In the genomic region with DNA sequence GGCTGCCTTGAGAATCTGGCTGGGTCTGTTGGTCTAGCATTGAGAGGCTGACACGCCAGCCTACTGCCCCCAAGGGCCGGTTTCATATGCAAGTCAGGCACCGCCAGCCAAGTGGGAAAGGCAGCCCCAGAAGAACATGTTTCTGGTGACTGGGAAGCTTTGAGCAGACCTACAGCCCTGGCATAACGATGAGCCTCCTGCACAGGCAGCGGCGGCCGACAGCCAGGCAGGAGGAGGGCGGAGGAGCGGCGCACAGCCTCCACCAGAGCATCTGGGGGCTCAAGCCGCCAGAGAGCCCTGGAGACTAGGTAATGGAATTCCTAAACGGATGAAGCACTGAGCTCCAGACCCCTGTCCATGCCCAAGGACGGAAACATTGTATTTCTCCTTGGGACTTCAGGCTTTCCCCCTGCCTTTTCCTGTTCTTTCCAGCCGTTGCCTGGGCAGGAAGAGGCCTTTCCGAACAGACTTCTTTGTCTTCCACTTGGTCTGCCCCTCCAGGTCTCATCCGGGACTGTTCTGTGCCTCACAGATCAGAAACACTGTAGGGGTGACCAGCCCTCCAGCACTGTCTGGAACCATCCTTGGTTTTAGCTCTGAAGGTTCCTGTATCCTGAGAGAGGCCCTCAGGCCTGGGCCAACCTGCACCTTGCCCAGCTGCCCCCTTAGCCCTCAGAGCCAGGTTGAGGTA, we compare ENCODE assay signal across 18 cellular contexts. TPM values are rescaled to one million over a fixed set of nuclear protein-coding genes. Genes with fewer than 3 reads are reported as not detected.
A peak's percentile ranks its signal among the peaks of the same experiment; 100 is the strongest.
DNase-seq lines count a peak whose midpoint lies in the region; ATAC-seq and TF ChIP-seq lines count a peak whose summit lies in the region.
"Had no signal": no experiment of that assay in that cellular context is flagged by ENCODE, and none has a peak within 500 bp of the region (broad histone marks: within the 10 kb centered on the region; RNA-seq: fewer than 3 reads in every experiment).

No MANE protein-coding gene starts in this region.

- TF ChIP-seq CTCF in mesothelial cell of epicardium (IDR thresholded peaks at IDR 0.05; ENCODE audit: unreplicated experiment), result no peak
- no peak for TF ChIP-seq CTCF in tibial artery (IDR thresholded peaks at IDR 0.05)

- DNase-seq in anterior cingulate cortex (lab: John Stamatoyannopoulos, UW), result peak in 53 of 58 donors; percentile 36 to 92 (median 73)
- peak in 1 of 2 experiments; percentile 34 for DNase-seq in mesothelial cell of epicardium (ENCODE audit: low spot score in 2 of 2, unreplicated experiment in 2 of 2)
- DNase-seq in GF-D8 (lab: John Stamatoyannopoulos, UW), result no peak
- DNase-seq in tibial artery, result no peak
- DNase-seq: activated CD8-positive, alpha-beta T cell treated with anti-CD3 and anti-CD28 coated beads for 36 hours; amniotic stem cell; DMS79 treated with DMSO at 0.1 percent for 48 hours; foreskin fibroblast; kidney; NCI-H1694 treated with DMSO at 0.1 percent for 48 hours; NCI-H510A; right lobe of liver; stimulated activated CD4-positive, alpha-beta T cell treated with anti-CD3 and anti-CD28 coated beads, Interleukin-2, amount 100 ng/mL, for 48 hours had no signal

- H3K4me1 ChIP-seq in tibial artery, result peaks cover 0 to 20% (median 13%) of the 10 kb centered on the region in 4 donors

- peaks cover 53% of the 10 kb centered on the region for H3K4me1 Mint-ChIP-seq in mesothelial cell of epicardium
- H3K4me1 Mint-ChIP-seq: activated T-helper 17 cell treated with anti-CD3 and anti-CD28 coated beads, Interleukin-2, amount 50 U/mL, for 72 hours had no signal

- intact Hi-C loops in tibial artery (cut with DNase I; ENCODE audit: low total_unique reads), result no loop called here

- H3K36me3 ChIP-seq in tibial artery, result no peaks in the 10 kb centered on the region
- H3K36me3 ChIP-seq: right lobe of liver had no signal

- no peak overlapping the region for H3K4me3 Mint-ChIP-seq in mesothelial cell of epicardium
- H3K4me3 Mint-ChIP-seq: activated CD8-positive, alpha-beta T cell treated with anti-CD3 and anti-CD28 coated beads for 36 hours; activated T-helper 17 cell treated with anti-CD3 and anti-CD28 coated beads, Interleukin-2, amount 50 U/mL, for 72 hours; CD14-positive monocyte had no signal

- H3K9me3 ChIP-seq in tibial artery, result no peaks in the 10 kb centered on the region
- H3K9me3 ChIP-seq: right lobe of liver had no signal

- H3K9me3 Mint-ChIP-seq in mesothelial cell of epicardium, result no peaks in the 10 kb centered on the region
- H3K9me3 Mint-ChIP-seq: activated CD8-positive, alpha-beta T cell treated with anti-CD3 and anti-CD28 coated beads for 36 hours; activated T-helper 17 cell treated with anti-CD3 and anti-CD28 coated beads, Interleukin-2, amount 50 U/mL, for 72 hours; CD14-positive monocyte had no signal

- H3K27me3 ChIP-seq in tibial artery, result no peaks in the 10 kb centered on the region
- H3K27me3 ChIP-seq: right lobe of liver had no signal

- no peaks in the 10 kb centered on the region for H3K36me3 Mint-ChIP-seq in mesothelial cell of epicardium
- H3K36me3 Mint-ChIP-seq: CD14-positive monocyte had no signal

- ATAC-seq in esophagus mucosa (peak; percentile 18), HG03565 (IDR thresholded peaks at IDR 0.05; ENCODE audit: unreplicated experiment) (no peak)
- ATAC-seq: activated CD8-positive, alpha-beta T cell treated with anti-CD3 and anti-CD28 coated beads for 36 hours; activated T-helper 17 cell treated with anti-CD3 and anti-CD28 coated beads, Interleukin-2, amount 50 U/mL, for 72 hours had no signal

- H3K27ac Mint-ChIP-seq in mesothelial cell of epicardium, result peak overlapping the region; percentile 25
- H3K27ac Mint-ChIP-seq: activated CD8-positive, alpha-beta T cell treated with anti-CD3 and anti-CD28 coated beads for 36 hours; activated T-helper 17 cell treated with anti-CD3 and anti-CD28 coated beads, Interleukin-2, amount 50 U/mL, for 72 hours had no signal

- H3K27ac ChIP-seq in temporal lobe (ENCODE audit: low read depth, low read length), result peak overlapping the region; percentile 93
- no peak overlapping the region for H3K27ac ChIP-seq in tibial artery
- H3K27ac ChIP-seq: right lobe of liver had no signal

- peaks cover 2% of the 10 kb centered on the region for H3K27me3 Mint-ChIP-seq in mesothelial cell of epicardium (ENCODE audit: low read depth)
- H3K27me3 Mint-ChIP-seq: activated CD8-positive, alpha-beta T cell treated with anti-CD3 and anti-CD28 coated beads for 36 hours had no signal

- no peak overlapping the region for H3K4me3 ChIP-seq in tibial artery
- H3K4me3 ChIP-seq: right lobe of liver had no signal

RNA-seq across cellular contexts. Expression of gene IRF2BP2, which starts 59.5 kb away (rescaled TPM):
- total RNA-seq in esophagus mucosa (78.2 TPM), mesothelial cell of epicardium (130 to 134 TPM (median 130 TPM) in 3 replicates), temporal lobe (85.6 TPM)

Comparison
In these comparisons a context has a peak if more than half of its experiments do, and no peak if none do; other contexts are left out.
1. DNase-seq: peak in anterior cingulate cortex (53 of 58); none in GF-D8 (single experiment) and tibial artery (0 of 2).